ENCODE assay signal across 15 cellular contexts in genomic region chr16:67944690-67945391, GRCh38. TPM values are rescaled to one million over a fixed set of nuclear protein-coding genes. Genes with fewer than 3 reads are reported as not detected.
DNase-seq lines count a peak whose midpoint lies in the region; ATAC-seq and TF ChIP-seq lines count a peak whose summit lies in the region.
"Had no signal": no experiment of that assay in that cellular context is flagged by ENCODE, and none has a peak within 500 bp of the region (broad histone marks: within the 10 kb centered on the region; RNA-seq: fewer than 3 reads in every experiment).

No MANE protein-coding gene starts in this region.

- H3K9me3 ChIP-seq in lung (ENCODE audit: control insufficient read depth in 2 of 2, insufficient read depth in 1 of 2, low read length in 1 of 2): no peaks in the 10 kb centered on the region
- no peaks in the 10 kb centered on the region for H3K9me3 ChIP-seq in thoracic aorta
- H3K9me3 ChIP-seq: SJSA1 had no signal

- no peak overlapping the region for H3K4me3 Mint-ChIP-seq in brain
- H3K4me3 Mint-ChIP-seq: activated CD8-positive, alpha-beta memory T cell treated with anti-CD3 and anti-CD28 coated beads, Interleukin-2, amount 10 ng/mL, durations not matched to agents 7 days and 5 days; activated naive CD4-positive, alpha-beta T cell treated with anti-CD3 and anti-CD28 coated beads, Interleukin-2, amount 50 U/mL, for 24 hours; CD14-positive monocyte; HFFc6; IgD-negative memory B cell had no signal

- H3K27ac ChIP-seq in lung (ENCODE audit: low read depth in 1 of 2, low read length in 1 of 2) (peak overlapping the region; percentile 24 to 49), thoracic aorta (peak overlapping the region; percentile 84 to 90)
- H3K27ac ChIP-seq: SJSA1 had no signal

- ATAC-seq in lung (ENCODE audit: insufficient read depth, low FRiP score) (no peak), thoracic aorta (ENCODE audit: insufficient number of reproducible peaks, low FRiP score, low read depth) (no peak), GM19035 (IDR thresholded peaks at IDR 0.05; ENCODE audit: unreplicated experiment) (no peak)
- ATAC-seq: activated CD8-positive, alpha-beta memory T cell treated with anti-CD3 and anti-CD28 coated beads, Interleukin-2, amount 10 ng/mL, durations not matched to agents 7 days and 5 days had no signal

- TF ChIP-seq CTCF in brain (conservative IDR thresholded peaks at IDR 0.05) (no peak), lung (IDR thresholded peaks at IDR 0.05; ENCODE audit: control extremely low read depth, extremely low read depth) (no peak), thoracic aorta (IDR thresholded peaks at IDR 0.05) (no peak)

- H3K36me3 ChIP-seq in lung (ENCODE audit: control insufficient read depth in 2 of 2, insufficient read depth in 2 of 2, low read length in 2 of 2) (peaks cover 17 to 86% of the 10 kb centered on the region in 2 donors), thoracic aorta (peaks cover 76% of the 10 kb centered on the region)

- H3K4me1 ChIP-seq in lung (ENCODE audit: control insufficient read depth in 2 of 2, insufficient read depth in 2 of 2, low read length in 2 of 2) (no peaks in the 10 kb centered on the region), thoracic aorta (ENCODE audit: control insufficient read depth in 1 of 2, low read depth in 2 of 2) (peaks cover 12 to 20% of the 10 kb centered on the region in 2 donors)
- H3K4me1 ChIP-seq: SJSA1 had no signal

- peaks cover 12% of the 10 kb centered on the region for H3K36me3 Mint-ChIP-seq in brain

- H3K27me3 ChIP-seq in lung (ENCODE audit: control insufficient read depth, insufficient read depth) (no peaks in the 10 kb centered on the region), thoracic aorta (replicated peaks; ENCODE audit: insufficient read depth) (no peaks in the 10 kb centered on the region)
- H3K27me3 ChIP-seq: SJSA1 had no signal

- no peaks in the 10 kb centered on the region for H3K9me3 Mint-ChIP-seq in brain
- H3K9me3 Mint-ChIP-seq: activated naive CD4-positive, alpha-beta T cell treated with anti-CD3 and anti-CD28 coated beads, Interleukin-2, amount 50 U/mL, for 24 hours; CD14-positive monocyte; HFFc6; IgD-negative memory B cell had no signal

- WGBS in lung, 2 donors: 95% methylated on average over 24 of the region's 24 CpGs

- no peaks in the 10 kb centered on the region for H3K27me3 Mint-ChIP-seq in brain
- H3K27me3 Mint-ChIP-seq: activated CD8-positive, alpha-beta memory T cell treated with anti-CD3 and anti-CD28 coated beads, Interleukin-2, amount 10 ng/mL, durations not matched to agents 7 days and 5 days; activated naive CD4-positive, alpha-beta T cell treated with anti-CD3 and anti-CD28 coated beads, Interleukin-2, amount 50 U/mL, for 24 hours; IgD-negative memory B cell had no signal

- H3K4me3 ChIP-seq in lung (no peak overlapping the region), thoracic aorta (peak overlapping the region; percentile 7)
- H3K4me3 ChIP-seq: SJSA1 had no signal

- peaks cover 16% of the 10 kb centered on the region for H3K4me1 Mint-ChIP-seq in brain

- peak overlapping the region in 4 of 5 experiments; percentile 66 to 93 (median 80) for H3K27ac Mint-ChIP-seq in brain
- H3K27ac Mint-ChIP-seq: activated naive CD4-positive, alpha-beta T cell treated with anti-CD3 and anti-CD28 coated beads, Interleukin-2, amount 50 U/mL, for 24 hours; HFFc6; IgD-negative memory B cell had no signal

- DNase-seq in lung (ENCODE audit: low spot score) (no peak), thoracic aorta (ENCODE audit: low spot score) (no peak), SK-N-DZ (ENCODE audit: low spot score) (no peak), NCI-H1417 (lab: John Stamatoyannopoulos, UW) (no peak)
- DNase-seq: activated CD8-positive, alpha-beta memory T cell treated with anti-CD3 and anti-CD28 coated beads, Interleukin-2, amount 10 ng/mL, durations not matched to agents 7 days and 5 days; dermis blood vessel endothelial cell; HFFc6; NCI-H146 had no signal

RNA-seq across cellular contexts. Expression of gene LCAT, which starts 0.9 kb away (rescaled TPM):
- polyA plus RNA-seq in brain (ENCODE audit: insufficient read depth, low read depth, low replicate concordance) (22.1 TPM), lung (10 to 100 TPM; 11.8 to 32.1 TPM)
- total RNA-seq in lung (10 to 100 TPM in 1 of 2 donors, 1 to 10 TPM in 1; 8.4 to 43.9 TPM), thoracic aorta (10 to 100 TPM; 28.1 to 46.6 TPM)
- 0.77 and 3.9 TPM in 2 replicates for polyA plus RNA-seq in SK-N-DZ (2014; cell fraction: cytosol; rRNA removed)
- 12.4 and 26.8 TPM in 2 replicates for polyA plus RNA-seq in SK-N-DZ (2014; cell fraction: nucleus; rRNA removed)

RNA-seq across cellular contexts. Expression of gene PSMB10, which starts 8.2 kb away (rescaled TPM):
- polyA plus RNA-seq in brain (ENCODE audit: insufficient read depth, low read depth, low replicate concordance) (77.4 TPM), lung (100 to 1,000 TPM; 129 to 186 TPM)
- total RNA-seq in lung (10 to 100 TPM; 36.6 to 94.9 TPM), thoracic aorta (10 to 100 TPM; 19.8 to 52.7 TPM)
- 21.6 and 38.5 TPM in 2 replicates for polyA plus RNA-seq in SK-N-DZ (2014; cell fraction: cytosol; rRNA removed)
- 35.0 and 44.6 TPM in 2 replicates for polyA plus RNA-seq in SK-N-DZ (2014; cell fraction: nucleus; rRNA removed)

RNA-seq across cellular contexts. Expression of gene CTRL, which starts 13.2 kb away (rescaled TPM):
- polyA plus RNA-seq in brain (ENCODE audit: insufficient read depth, low read depth, low replicate concordance) (1.0 TPM), lung (1 to 10 TPM; 1.0 to 2.5 TPM)
- total RNA-seq in lung (1 to 10 TPM in 1 of 2 donors, not detected in 1; 2.0 TPM), thoracic aorta (1 to 10 TPM in 1 of 2 donors, under 1 TPM in 1; 0.54 to 2.5 TPM)
- polyA plus RNA-seq in SK-N-DZ (2014; cell fraction: cytosol; rRNA removed): 6.0 and 7.0 TPM in 2 replicates
- 8.8 and 14.6 TPM in 2 replicates for polyA plus RNA-seq in SK-N-DZ (2014; cell fraction: nucleus; rRNA removed)

RNA-seq across cellular contexts. Expression of gene SLC12A4, which starts 23.6 kb away (rescaled TPM):
- polyA plus RNA-seq in brain (ENCODE audit: insufficient read depth, low read depth, low replicate concordance): 28.3 TPM
- total RNA-seq in lung: 100 to 1,000 TPM in 1 of 2 donors, 10 to 100 TPM in 1; 91.9 to 103 TPM
- 10 to 100 TPM; 32.9 to 39.8 TPM for polyA plus RNA-seq in lung
- total RNA-seq in thoracic aorta: 100 to 1,000 TPM; 163 to 168 TPM
- polyA plus RNA-seq in SK-N-DZ (2014; cell fraction: cytosol; rRNA removed): 3.4 and 5.0 TPM in 2 replicates
- 11.8 and 13.3 TPM in 2 replicates for polyA plus RNA-seq in SK-N-DZ (2014; cell fraction: nucleus; rRNA removed)

RNA-seq across cellular contexts. Expression of gene DPEP3, which starts 35.5 kb away (rescaled TPM):
- polyA plus RNA-seq in brain (ENCODE audit: insufficient read depth, low read depth, low replicate concordance) (0.15 TPM), lung (under 1 TPM in 1 of 2 donors, not detected in 1; 0.16 TPM)
- total RNA-seq in lung (under 1 TPM; 0.40 to 0.51 TPM), thoracic aorta (not detected)
- not detected in 2 replicates for polyA plus RNA-seq in SK-N-DZ (2014; cell fraction: cytosol; rRNA removed)
- 0.07 TPM in 1 of 2 replicates, not detected in the other for polyA plus RNA-seq in SK-N-DZ (2014; cell fraction: nucleus; rRNA removed)
- total RNA-seq: dermis blood vessel endothelial cell, HFFc6, SJSA1 had no signal
- polyA plus RNA-seq: IgD-negative memory B cell, neural cell had no signal
